In the genomic region with DNA sequence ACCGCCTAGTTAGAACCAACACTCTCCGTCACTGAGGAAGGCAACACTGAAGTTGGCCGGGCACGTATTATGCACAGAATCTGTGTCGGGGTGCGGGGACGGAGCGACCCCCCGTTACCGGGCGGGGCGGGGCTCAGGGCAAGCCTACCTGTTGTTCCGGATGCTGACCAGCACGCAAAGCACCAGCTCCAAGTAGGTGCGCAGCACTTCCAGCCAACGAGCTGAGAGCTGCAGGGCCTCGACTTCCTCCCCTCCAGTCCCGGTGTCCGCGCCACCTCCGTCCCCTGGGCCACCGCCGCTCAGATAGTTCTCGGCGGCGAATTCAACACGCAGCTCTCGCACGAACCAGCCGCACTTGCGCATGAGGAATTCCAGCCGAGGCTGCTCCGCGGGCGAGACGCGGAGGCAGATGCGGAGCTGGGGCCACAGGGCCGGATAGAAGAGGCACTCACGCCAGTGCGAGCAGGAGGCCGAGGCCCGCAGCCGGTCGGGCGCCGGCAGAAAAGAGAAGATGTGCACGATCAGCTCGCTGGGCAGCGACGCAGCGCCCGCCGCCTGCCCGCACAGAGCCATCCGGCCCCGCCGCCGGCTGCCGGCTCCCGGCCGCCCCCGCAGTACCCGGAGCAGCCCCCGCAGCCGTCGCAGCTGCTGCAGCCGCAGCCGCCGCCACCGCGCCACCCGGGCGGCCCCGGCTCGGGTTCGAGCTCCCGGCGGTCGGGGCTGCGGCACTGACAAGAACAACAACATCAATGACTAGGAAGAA, we compare ENCODE assay signal across 7 cellular contexts. TPM values are rescaled to one million over a fixed set of nuclear protein-coding genes. Genes with fewer than 3 reads are reported as not detected.
DNase-seq lines count a peak whose midpoint lies in the region; ATAC-seq and TF ChIP-seq lines count a peak whose summit lies in the region.

No MANE protein-coding gene starts in this region.

- H3K27me3 ChIP-seq in H7 (ENCODE audit: control insufficient read depth, insufficient read depth, low read length) (no peaks in the 10 kb centered on the region), mucosa of stomach (ENCODE audit: control insufficient read depth, insufficient read depth, low read length) (no peaks in the 10 kb centered on the region)

- H3K4me1 ChIP-seq in mucosa of stomach (ENCODE audit: control insufficient read depth, insufficient read depth, low read length), result peaks cover 8% of the 10 kb centered on the region

- H3K4me1 Mint-ChIP-seq in endothelial cell (ENCODE audit: unreplicated experiment), result peaks cover 30% of the 10 kb centered on the region
- H3K4me1 Mint-ChIP-seq in stimulated activated effector memory CD8-positive, alpha-beta T cell treated with anti-CD3 and anti-CD28 coated beads, Interleukin-12 subunit alpha, Interleukin-12 subunit beta, amount 100 ng/mL, for 72 hours, result peaks cover 46% of the 10 kb centered on the region

- no peaks in the 10 kb centered on the region for H3K9me3 ChIP-seq in mucosa of stomach (ENCODE audit: control insufficient read depth, low read length)

- ATAC-seq in stimulated activated effector memory CD8-positive, alpha-beta T cell treated with anti-CD3 and anti-CD28 coated beads, Interleukin-12 subunit alpha, Interleukin-12 subunit beta, amount 100 ng/mL, for 72 hours, result peak; percentile 23

- peaks cover 12% of the 10 kb centered on the region for H3K27me3 Mint-ChIP-seq in endothelial cell (ENCODE audit: unreplicated experiment)

- H3K9ac ChIP-seq in mucosa of stomach (ENCODE audit: low read length), result peak overlapping the region; percentile 92

- TF ChIP-seq CTCF in GM13977 (IDR thresholded peaks at IDR 0.05; ENCODE audit: extremely low read depth, insufficient read depth, missing control alignments), result no peak
- TF ChIP-seq CTCF in endothelial cell (IDR thresholded peaks at IDR 0.05; ENCODE audit: unreplicated experiment), result no peak

- in situ Hi-C loops in GM13977 (cut with MboI; ENCODE audit: low pct_unique_long_range_greater_than_20kb, low sequenced_read_pairs, unreplicated experiment), result no loop called here

- H3K36me3 ChIP-seq in H7 (replicated peaks; ENCODE audit: control insufficient read depth, insufficient read depth, low read length) (no peaks in the 10 kb centered on the region), mucosa of stomach (ENCODE audit: control insufficient read depth, insufficient read depth, low read length) (no peaks in the 10 kb centered on the region)

- peak overlapping the region; percentile 99 for H3K4me3 Mint-ChIP-seq in endothelial cell (ENCODE audit: unreplicated experiment)
- peak overlapping the region; percentile 93 for H3K4me3 Mint-ChIP-seq in stimulated activated effector memory CD8-positive, alpha-beta T cell treated with anti-CD3 and anti-CD28 coated beads, Interleukin-12 subunit alpha, Interleukin-12 subunit beta, amount 100 ng/mL, for 72 hours

- H3K36me3 Mint-ChIP-seq in endothelial cell (ENCODE audit: low read depth, unreplicated experiment), result peaks cover 3% of the 10 kb centered on the region
- H3K36me3 Mint-ChIP-seq in stimulated activated effector memory CD8-positive, alpha-beta T cell treated with anti-CD3 and anti-CD28 coated beads, Interleukin-12 subunit alpha, Interleukin-12 subunit beta, amount 100 ng/mL, for 72 hours, result peaks cover 21% of the 10 kb centered on the region

- H3K9me3 Mint-ChIP-seq in endothelial cell (ENCODE audit: unreplicated experiment), result no peaks in the 10 kb centered on the region
- H3K9me3 Mint-ChIP-seq in stimulated activated effector memory CD8-positive, alpha-beta T cell treated with anti-CD3 and anti-CD28 coated beads, Interleukin-12 subunit alpha, Interleukin-12 subunit beta, amount 100 ng/mL, for 72 hours, result no peaks in the 10 kb centered on the region

- H3K27ac Mint-ChIP-seq in endothelial cell (ENCODE audit: unreplicated experiment), result peak overlapping the region; percentile 100
- H3K27ac Mint-ChIP-seq in stimulated activated effector memory CD8-positive, alpha-beta T cell treated with anti-CD3 and anti-CD28 coated beads, Interleukin-12 subunit alpha, Interleukin-12 subunit beta, amount 100 ng/mL, for 72 hours, result peak overlapping the region; percentile 100

- peak overlapping the region; percentile 78 for H3K4me3 ChIP-seq in H7 (ENCODE audit: insufficient read depth, low read depth, low read length)
- H3K4me3 ChIP-seq in mucosa of stomach (ENCODE audit: low read length), result peak overlapping the region; percentile 64

- DNase-seq in GM13977 (ENCODE audit: low spot score), result peak; percentile 45
- peak; percentile 71 for DNase-seq in H7
- peak; percentile 51 for DNase-seq in M059J (ENCODE audit: low read depth)
- DNase-seq in activated CD8-positive, alpha-beta memory T cell treated with anti-CD3 and anti-CD28 coated beads for 1 hour (ENCODE audit: extremely low read depth in 1 of 2, low read depth in 1 of 2), result peak; percentile 6 to 27
- DNase-seq in endothelial cell (ENCODE audit: low spot score), result peak; percentile 58
- peak; percentile 40 to 84 for DNase-seq in stimulated activated effector memory CD8-positive, alpha-beta T cell treated with anti-CD3 and anti-CD28 coated beads, Interleukin-12 subunit alpha, Interleukin-12 subunit beta, amount 100 ng/mL, for 72 hours (ENCODE audit: low spot score in 2 of 2)

RNA-seq across cellular contexts. Expression of gene FBXO33, which starts 0.6 kb away (rescaled TPM):
- 13.1 and 13.4 TPM in 2 replicates for total RNA-seq in H7 (2014; rRNA removed; shearing (Covaris generic))
- 7.8 and 11.6 TPM in 2 replicates for total RNA-seq in M059J (2014; rRNA removed; shearing (Covaris generic))
- 11.9 TPM for total RNA-seq in endothelial cell (ENCODE audit: unreplicated experiment)

Comparison
In these comparisons a context has a peak if more than half of its experiments do, and no peak if none do; other contexts are left out.
1. Peak in every context shown above with its lines: DNase-seq, ATAC-seq and H3K4me3 ChIP-seq.
2. DNase-seq: peak in every context shown above with its lines; median percentile 71 in H7; 62 in stimulated activated effector memory CD8-positive, alpha-beta T cell treated with anti-CD3 and anti-CD28 coated beads, Interleukin-12 subunit alpha, Interleukin-12 subunit beta, amount 100 ng/mL, for 72 hours; 58 in endothelial cell; 51 in M059J; 45 in GM13977; 16 in activated CD8-positive, alpha-beta memory T cell treated with anti-CD3 and anti-CD28 coated beads for 1 hour.